Comparison of ENCODE assay signal across 28 cellular contexts in genomic region chr3:78764634-78765033, GRCh38.
"Had no signal": no experiment of that assay in that cellular context is flagged by ENCODE, and none has a peak within 500 bp of the region (broad histone marks: within the 10 kb centered on the region; RNA-seq: fewer than 3 reads in every experiment).

No MANE protein-coding gene starts in this region.

- H3K4me3 Mint-ChIP-seq: activated B cell treated with CpG ODN at 0.5 μM for 24 hours; activated CD8-positive, alpha-beta T cell treated with anti-CD3 and anti-CD28 coated beads for 36 hours; activated naive CD4-positive, alpha-beta T cell treated with anti-CD3 and anti-CD28 coated beads, Interleukin-2, amount 50 U/mL, for 24 hours; activated naive CD8-positive, alpha-beta T cell treated with anti-CD3 and anti-CD28 coated beads, Interleukin-2, amount 10 ng/mL, durations not matched to agents 7 days and 5 days; activated T-cell treated with anti-CD3 and anti-CD28 coated beads, Interleukin-2, amount 50 U/mL, for 72 hours; central memory CD8-positive, alpha-beta T cell had no signal

- H3K36me3 ChIP-seq: ascending aorta, cardiac muscle cell had no signal

- ATAC-seq: activated CD8-positive, alpha-beta T cell treated with anti-CD3 and anti-CD28 coated beads for 36 hours; activated T-cell treated with anti-CD3 and anti-CD28 coated beads, Interleukin-2, amount 50 U/mL, for 72 hours had no signal

- H3K27ac Mint-ChIP-seq: activated B cell treated with CpG ODN at 0.5 μM for 24 hours; activated CD8-positive, alpha-beta T cell treated with anti-CD3 and anti-CD28 coated beads for 36 hours; activated naive CD4-positive, alpha-beta T cell treated with anti-CD3 and anti-CD28 coated beads, Interleukin-2, amount 50 U/mL, for 24 hours; activated naive CD8-positive, alpha-beta T cell treated with anti-CD3 and anti-CD28 coated beads, Interleukin-2, amount 10 ng/mL, durations not matched to agents 7 days and 5 days; activated T-cell treated with anti-CD3 and anti-CD28 coated beads, Interleukin-2, amount 50 U/mL, for 72 hours; activated T-helper 2 cell treated with anti-CD3 and anti-CD28 coated beads, Interferon-gamma antibody, Interleukin-2, Interleukin-4, amounts not matched to agents 10 μg/mL and 5 μg/mL and 100 μg/mL, durations not matched to agents 14 hours and 24 hours and 36 hours had no signal

- H3K4me1 Mint-ChIP-seq: activated B cell treated with CpG ODN at 0.5 μM for 24 hours; activated naive CD4-positive, alpha-beta T cell treated with anti-CD3 and anti-CD28 coated beads, Interleukin-2, amount 50 U/mL, for 24 hours; activated naive CD8-positive, alpha-beta T cell treated with anti-CD3 and anti-CD28 coated beads, Interleukin-2, amount 10 ng/mL, durations not matched to agents 7 days and 5 days; central memory CD8-positive, alpha-beta T cell had no signal

- H3K27ac ChIP-seq: ascending aorta, cardiac muscle cell, KMS-11, VCaP had no signal

- H3K36me3 Mint-ChIP-seq: activated naive CD4-positive, alpha-beta T cell treated with anti-CD3 and anti-CD28 coated beads, Interleukin-2, amount 50 U/mL, for 24 hours; activated naive CD8-positive, alpha-beta T cell treated with anti-CD3 and anti-CD28 coated beads, Interleukin-2, amount 10 ng/mL, durations not matched to agents 7 days and 5 days had no signal

- H3K9me3 ChIP-seq: ascending aorta had no signal

- H3K27me3 ChIP-seq: ascending aorta, cardiac muscle cell had no signal

- H3K27me3 Mint-ChIP-seq: activated B cell treated with CpG ODN at 0.5 μM for 24 hours; activated CD8-positive, alpha-beta T cell treated with anti-CD3 and anti-CD28 coated beads for 36 hours; activated naive CD4-positive, alpha-beta T cell treated with anti-CD3 and anti-CD28 coated beads, Interleukin-2, amount 50 U/mL, for 24 hours; activated naive CD8-positive, alpha-beta T cell treated with anti-CD3 and anti-CD28 coated beads, Interleukin-2, amount 10 ng/mL, durations not matched to agents 7 days and 5 days; central memory CD8-positive, alpha-beta T cell had no signal

- DNase-seq: activated B cell treated with CpG ODN at 0.5 μM for 24 hours; activated CD4-positive, alpha-beta T cell treated with anti-CD3 and anti-CD28 coated beads for 4 hours; activated CD4-positive, alpha-beta T cell treated with anti-CD3 and anti-CD28 coated beads, Interleukin-2, amount 50 U/mL, for 4 hours; activated CD4-positive, CD25-positive, alpha-beta regulatory T cell treated with anti-CD3 and anti-CD28 coated beads, Interleukin-2, amount 50 U/mL, for 72 hours; activated CD8-positive, alpha-beta T cell treated with anti-CD3 and anti-CD28 coated beads for 36 hours; activated gamma-delta T cell; activated naive CD4-positive, alpha-beta T cell treated with Interleukin-2 at 50 U/mL for 16 hours; activated naive CD8-positive, alpha-beta T cell treated with anti-CD3 and anti-CD28 coated beads, Interleukin-2, amount 10 ng/mL, durations not matched to agents 7 days and 5 days; activated T-cell treated with anti-CD3 and anti-CD28 coated beads, Interleukin-2, amount 50 U/mL, for 1 hour; activated T-cell treated with anti-CD3 and anti-CD28 coated beads, Interleukin-2, amount 50 U/mL, for 72 hours; amygdala; MM.1S; MV-4-11; NCI-H1092; NCI-H1436 treated with DMSO at 0.1 percent for 48 hours; NCI-H1694 treated with DMSO at 0.1 percent for 48 hours; NCI-H2029; NCI-H446; NCI-H526 treated with DMSO at 0.1 percent for 48 hours; OCI-M1; Right ventricle myocardium superior had no signal

- H3K4me3 ChIP-seq: ascending aorta, cardiac muscle cell had no signal
